16 cellular contexts compared by ENCODE assay signal in the genomic region with DNA sequence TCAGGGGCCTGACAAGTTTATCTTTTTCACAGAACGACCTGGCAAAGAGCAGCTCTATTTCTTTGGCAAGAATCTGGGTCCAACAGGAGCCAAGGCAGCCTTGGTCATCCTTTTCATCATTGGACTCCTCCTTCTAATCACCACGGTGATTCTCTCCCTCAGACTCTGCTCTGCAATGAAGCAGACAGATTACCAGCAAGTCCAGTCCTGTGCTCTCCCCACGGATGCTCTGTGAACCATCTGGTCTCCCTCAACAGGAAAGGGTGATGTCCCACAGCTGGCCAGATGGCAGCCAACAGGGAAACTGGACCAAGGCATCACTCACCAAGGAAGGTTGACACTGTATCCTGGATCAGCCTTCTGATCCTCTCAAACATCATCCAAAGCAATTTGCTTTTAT. TPM values are rescaled to one million over a fixed set of nuclear protein-coding genes. Genes with fewer than 3 reads are reported as not detected.
DNase-seq lines count a peak whose midpoint lies in the region; ATAC-seq and TF ChIP-seq lines count a peak whose summit lies in the region.
"Had no signal": no experiment of that assay in that cellular context is flagged by ENCODE, and none has a peak within 500 bp of the region (broad histone marks: within the 10 kb centered on the region; RNA-seq: fewer than 3 reads in every experiment).

No MANE protein-coding gene starts in this region.

- DNase-seq in NCI-H2171 treated with DMSO at 0.1 percent for 48 hours (lab: John Stamatoyannopoulos, UW) (peak; percentile 44), NCI-H2171 (lab: John Stamatoyannopoulos, UW) (no peak), coronary artery (ENCODE audit: low spot score) (no peak), heart left ventricle (peak in 3 of 5 donors; percentile 30 to 74 (median 39)), thyroid gland (no peak), COLO668 (lab: John Stamatoyannopoulos, UW; ENCODE audit: unreplicated experiment) (no peak)
- DNase-seq: COR-L47, DMS53, GOT3, HFFc6, NCI-H1436, NCI-H2029 treated with DMSO at 0.1 percent for 48 hours, PC-3 had no signal

- H3K36me3 ChIP-seq in heart left ventricle (no peaks in the 10 kb centered on the region), thyroid gland (no peaks in the 10 kb centered on the region)
- H3K36me3 ChIP-seq: BLaER1 treated with 17β-estradiol and CSF1 and Interleukin-3, amounts not matched to agents 10 nM and 100 nM had no signal

- H3K4me1 ChIP-seq in heart left ventricle (peaks cover 0 to 23% (median 5%) of the 10 kb centered on the region in 12 donors), thyroid gland (peaks cover 31 to 37% of the 10 kb centered on the region in 2 donors)
- H3K4me1 ChIP-seq: BLaER1 treated with 17β-estradiol and CSF1 and Interleukin-3, amounts not matched to agents 10 nM and 100 nM had no signal

- intact Hi-C loops in heart left ventricle (cut with DNase I) = no loop called here
- intact Hi-C loops in thyroid gland (cut with DNase I) = no loop called here

- no peaks in the 10 kb centered on the region for H3K27me3 ChIP-seq in heart left ventricle
- H3K27me3 ChIP-seq in thyroid gland = no peaks in the 10 kb centered on the region
- H3K27me3 ChIP-seq: BLaER1 treated with 17β-estradiol and CSF1 and Interleukin-3, amounts not matched to agents 10 nM and 100 nM had no signal

- no peak for TF ChIP-seq POLR2A in heart left ventricle (IDR thresholded peaks at IDR 0.05)
- no peak for TF ChIP-seq POLR2A in thyroid gland (IDR thresholded peaks at IDR 0.05)

- 38 to 50% (median 39%) methylated on average over 3 of the region's 3 CpGs for WGBS in heart left ventricle, 4 donors
- 54 to 69% methylated on average over 3 of the region's 3 CpGs for WGBS in thyroid gland, 2 donors

- ATAC-seq in heart left ventricle (peak; percentile 76 to 88 (median 81)), HG02870 (IDR thresholded peaks at IDR 0.05; ENCODE audit: unreplicated experiment) (no peak), GM19397 (IDR thresholded peaks at IDR 0.05; ENCODE audit: unreplicated experiment) (no peak)
- ATAC-seq: PC-3 had no signal

- H3K4me3 ChIP-seq in coronary artery = no peak overlapping the region
- no peak overlapping the region for H3K4me3 ChIP-seq in heart left ventricle
- no peak overlapping the region for H3K4me3 ChIP-seq in thyroid gland (replicated peaks in 1 of 3)
- H3K4me3 ChIP-seq: BLaER1 treated with 17β-estradiol and CSF1 and Interleukin-3, amounts not matched to agents 10 nM and 100 nM had no signal

- H3K27ac ChIP-seq in coronary artery (peak overlapping the region; percentile 28 to 73), heart left ventricle (peak overlapping the region in 8 of 12 donors; percentile 1 to 74 (median 31)), thyroid gland (peak overlapping the region; percentile 26 to 60 (median 50))
- H3K27ac ChIP-seq: BLaER1 treated with 17β-estradiol and CSF1 and Interleukin-3, amounts not matched to agents 10 nM and 100 nM had no signal

- H3K9me3 ChIP-seq in heart left ventricle = peaks cover 0 to 16% (median 0%) of the 10 kb centered on the region in 12 donors
- H3K9me3 ChIP-seq in thyroid gland = no peaks in the 10 kb centered on the region
- H3K9me3 ChIP-seq: BLaER1 treated with 17β-estradiol and CSF1 and Interleukin-3, amounts not matched to agents 10 nM and 100 nM had no signal

- no peak for TF ChIP-seq CTCF in coronary artery (IDR thresholded peaks at IDR 0.05)
- no peak for TF ChIP-seq CTCF in heart left ventricle (IDR thresholded peaks at IDR 0.05)
- TF ChIP-seq CTCF in thyroid gland (IDR thresholded peaks at IDR 0.05) = no peak

RNA-seq across cellular contexts. Expression of a gene that starts 17.0 kb away (rescaled TPM):
- 10 to 100 TPM; 14.3 to 57.5 (median 24.6) TPM for total RNA-seq in heart left ventricle
- 10 to 100 TPM in 1 of 2 donors, 1 to 10 TPM in 1; 5.8 to 17.9 TPM for polyA plus RNA-seq in heart left ventricle
- 10 to 100 TPM; 18.4 to 21.7 (median 19.1) TPM for total RNA-seq in thyroid gland

Comparison
In these comparisons a context has a peak if more than half of its experiments do, and no peak if none do; other contexts are left out.
1. DNase-seq: peak in NCI-H2171 treated with DMSO at 0.1 percent for 48 hours (single experiment) and heart left ventricle (3 of 5); none in NCI-H2171 (single experiment), coronary artery (single experiment), thyroid gland (0 of 2) and COLO668 (single experiment).
2. ATAC-seq: peak in heart left ventricle (4 of 4); none in HG02870 (single experiment) and GM19397 (single experiment).
3. Peak in every context shown above with its lines, with median percentiles within 50 percentile points of each other: H3K27ac ChIP-seq.